Comparison of ENCODE assay signal across 13 cellular contexts in the genomic region with DNA sequence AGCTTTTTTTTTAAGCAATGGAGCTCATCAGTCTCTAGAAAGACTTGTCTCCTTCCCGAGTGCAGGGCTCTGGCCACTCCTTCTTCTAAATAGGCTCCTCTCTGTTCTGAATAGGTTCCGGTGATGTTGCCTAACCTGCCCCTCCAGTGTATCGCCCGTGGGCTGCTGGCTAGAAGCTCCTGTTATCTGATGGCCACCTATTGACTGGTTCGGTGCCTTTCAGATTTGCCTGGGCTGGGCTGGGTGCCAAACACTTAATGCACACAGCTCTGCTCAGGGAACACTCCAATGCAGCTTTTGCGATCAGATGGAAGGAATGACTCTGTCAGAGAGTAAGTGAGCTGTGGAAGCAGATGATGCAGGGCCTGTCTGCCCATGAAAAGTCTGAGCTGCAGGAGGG.
DNase-seq lines count a peak whose midpoint lies in the region; ATAC-seq and TF ChIP-seq lines count a peak whose summit lies in the region.
"Had no signal": no experiment of that assay in that cellular context is flagged by ENCODE, and none has a peak within 500 bp of the region (broad histone marks: within the 10 kb centered on the region; RNA-seq: fewer than 3 reads in every experiment).

No MANE protein-coding gene starts in this region.

- peak; percentile 9 for DNase-seq in NCI-H2227 (lab: John Stamatoyannopoulos, UW; ENCODE audit: unreplicated experiment)
- no peak for DNase-seq in NCI-H2227 treated with DMSO at 0.1 percent for 48 hours (lab: John Stamatoyannopoulos, UW)
- DNase-seq in NCI-H1092 treated with DMSO at 0.1 percent for 48 hours (lab: John Stamatoyannopoulos, UW), result peak; percentile 64
- DNase-seq in PC-3, result peak; percentile 14
- peak; percentile 35 for DNase-seq in osteoblast (ENCODE audit: insufficient read length, low spot score, missing footprints)
- no peak for DNase-seq in activated T-cell treated with anti-CD3 and anti-CD28 coated beads, Interleukin-2, amount 50 U/mL, for 1 hour
- no peak for DNase-seq in GM19240 (ENCODE audit: insufficient read length, low spot score)
- DNase-seq in glomerular visceral epithelial cell (ENCODE audit: extremely low spot score), result no peak
- DNase-seq: activated B cell treated with CpG ODN at 0.5 μM for 24 hours; kidney glomerular epithelial cell; naive thymus-derived CD8-positive, alpha-beta T cell had no signal

- H3K79me2 ChIP-seq in PC-3 (ENCODE audit: low read length) (no peaks in the 10 kb centered on the region), osteoblast (ENCODE audit: insufficient read depth, low read length) (no peaks in the 10 kb centered on the region)

- intact Hi-C loops in PC-3 (cut with micrococcal nuclease), result no loop called here

- H3K9me2 ChIP-seq in PC-3 (replicated peaks; ENCODE audit: low read length), result no peaks in the 10 kb centered on the region

- no peaks in the 10 kb centered on the region for H3K27me3 ChIP-seq in PC-3 (ENCODE audit: low read length)
- no peaks in the 10 kb centered on the region for H3K27me3 ChIP-seq in osteoblast (ENCODE audit: insufficient read depth, low read length)
- H3K27me3 ChIP-seq: dorsolateral prefrontal cortex had no signal

- TF ChIP-seq CTCF in PC-3 (conservative IDR thresholded peaks at IDR 0.05; ENCODE audit: low read depth, low read length) (no peak), osteoblast (IDR thresholded peaks at IDR 0.05; ENCODE audit: extremely low read depth, low read depth, low read length) (no peak)

- H3K9me3 ChIP-seq in PC-3 (ENCODE audit: low read length), result no peaks in the 10 kb centered on the region
- no peaks in the 10 kb centered on the region for H3K9me3 ChIP-seq in osteoblast (ENCODE audit: low read depth, low read length)
- H3K9me3 ChIP-seq: SJCRH30 had no signal

- no peaks in the 10 kb centered on the region for H3F3A ChIP-seq in PC-3 (ENCODE audit: low read length, unreplicated experiment)

- POLR2A ChIA-PET in PC-3 (lab: Charles Lee; ENCODE audit: unreplicated experiment), result no interaction called here

- H3K36me3 ChIP-seq in PC-3 (ENCODE audit: low read depth, low read length) (no peaks in the 10 kb centered on the region), osteoblast (ENCODE audit: insufficient read depth, low read length) (no peaks in the 10 kb centered on the region)
- H3K36me3 ChIP-seq: SJCRH30 had no signal

- H3K4me3 ChIP-seq in PC-3 (ENCODE audit: low read length) (no peak overlapping the region), osteoblast (ENCODE audit: insufficient read depth, low read length) (no peak overlapping the region)
- H3K4me3 ChIP-seq: dorsolateral prefrontal cortex, SJCRH30 had no signal

- no peaks in the 10 kb centered on the region for H4K20me1 ChIP-seq in PC-3 (ENCODE audit: low read length)
- no peaks in the 10 kb centered on the region for H4K20me1 ChIP-seq in osteoblast (ENCODE audit: insufficient read depth, low read length)

- H2AFZ ChIP-seq in PC-3 (ENCODE audit: low read length) (no peak overlapping the region), osteoblast (ENCODE audit: low read length) (no peak overlapping the region)

- H3K4me2 ChIP-seq in PC-3 (ENCODE audit: low read length), result no peak overlapping the region
- H3K4me2 ChIP-seq in osteoblast (ENCODE audit: insufficient read depth, low read length), result no peak overlapping the region

- H3K9ac ChIP-seq in PC-3 (ENCODE audit: low read length), result no peak overlapping the region

- no peak for ATAC-seq in PC-3
- ATAC-seq: naive thymus-derived CD8-positive, alpha-beta T cell had no signal

- CTCF ChIA-PET in PC-3 (lab: Charles Lee), result no interaction called here

- H3K4me1 ChIP-seq in PC-3 (ENCODE audit: insufficient read depth, low read length) (no peaks in the 10 kb centered on the region), osteoblast (ENCODE audit: insufficient read depth, low read length) (peaks cover 5% of the 10 kb centered on the region)

- BruUV-seq in PC-3 (replicated peaks; lab: Mats Ljungman, UMichigan), result no TSS peak

- H3K27ac ChIP-seq in PC-3 (ENCODE audit: low read length) (no peak overlapping the region), osteoblast (ENCODE audit: low read depth, low read length) (no peak overlapping the region)
- H3K27ac ChIP-seq: SJCRH30 had no signal

Comparison
In these comparisons a context has a peak if more than half of its experiments do, and no peak if none do; other contexts are left out.
1. DNase-seq: peak in NCI-H2227 (single experiment), NCI-H1092 treated with DMSO at 0.1 percent for 48 hours (single experiment), PC-3 (single experiment) and osteoblast (single experiment); none in NCI-H2227 treated with DMSO at 0.1 percent for 48 hours (single experiment), activated T-cell treated with anti-CD3 and anti-CD28 coated beads, Interleukin-2, amount 50 U/mL, for 1 hour (single experiment), GM19240 (single experiment) and glomerular visceral epithelial cell (single experiment).